1 cellular context compared by ENCODE assay signal in genomic region chr1:234610582-234611152, GRCh38.
A peak's percentile ranks its signal among the peaks of the same experiment; 100 is the strongest.
TF ChIP-seq lines count a peak whose summit lies in the region.

No MANE protein-coding gene starts in this region.

TF ChIP-seq in HEK293, 187 proteins besides CTCF, POLR2A, EP300 and RAD21 (continued from another document and continues in another):
- no peak for TF ChIP-seq HIC1 (tag by site-specific recombination; IDR thresholded peaks at IDR 0.05)
- TF ChIP-seq ZNF76 (tag by site-specific recombination; IDR thresholded peaks at IDR 0.05; ENCODE audit: borderline replicate concordance, low read depth): no peak
- TF ChIP-seq ZNF132 (tag by site-specific recombination; IDR thresholded peaks at IDR 0.05; ENCODE audit: borderline replicate concordance): no peak
- no peak for TF ChIP-seq ZNF302 (tag by site-specific recombination; IDR thresholded peaks at IDR 0.05; ENCODE audit: low read depth)
- no peak for TF ChIP-seq ZNF777 (tag by site-specific recombination; IDR thresholded peaks at IDR 0.05; ENCODE audit: borderline replicate concordance)
- peak; percentile 97 for TF ChIP-seq ZNF341 (tag by site-specific recombination; IDR thresholded peaks at IDR 0.05; ENCODE audit: low read depth)
- TF ChIP-seq ZNF26 (tag by site-specific recombination; IDR thresholded peaks at IDR 0.05): no peak
- TF ChIP-seq ZNF202 (tag by site-specific recombination; IDR thresholded peaks at IDR 0.05; ENCODE audit: borderline replicate concordance): no peak
- TF ChIP-seq SP2 (tag by site-specific recombination; IDR thresholded peaks at IDR 0.05): peak; percentile 72
- no peak for TF ChIP-seq EGR2 (tag by site-specific recombination; IDR thresholded peaks at IDR 0.05; ENCODE audit: low read depth)
- TF ChIP-seq ZNF175 (tag by site-specific recombination; IDR thresholded peaks at IDR 0.05): no peak
- TF ChIP-seq ZNF585B (tag by site-specific recombination; IDR thresholded peaks at IDR 0.05): no peak
- no peak for TF ChIP-seq ZNF560 (tag by site-specific recombination; IDR thresholded peaks at IDR 0.05; ENCODE audit: borderline replicate concordance)
- TF ChIP-seq ZBTB26 (tag by site-specific recombination; optimal IDR thresholded peaks at IDR 0.05): peak; percentile 91
- no peak for TF ChIP-seq SALL2 (tag by site-specific recombination; IDR thresholded peaks at IDR 0.05; ENCODE audit: borderline replicate concordance)
- TF ChIP-seq PRDM2 (tag by site-specific recombination; IDR thresholded peaks at IDR 0.05; ENCODE audit: borderline replicate concordance): no peak
- TF ChIP-seq ZNF211 (tag by site-specific recombination; IDR thresholded peaks at IDR 0.05; ENCODE audit: low read depth): no peak
- TF ChIP-seq ZNF114 (tag by site-specific recombination; IDR thresholded peaks at IDR 0.05): no peak
- no peak for TF ChIP-seq ZNF830 (tag by site-specific recombination; IDR thresholded peaks at IDR 0.05; ENCODE audit: low read depth)
- TF ChIP-seq WT1 (tag by site-specific recombination; IDR thresholded peaks at IDR 0.05): no peak; the same call in none of the 2 replicates
- TF ChIP-seq ZEB2 (tag by site-specific recombination; IDR thresholded peaks at IDR 0.05): peak; percentile 91
- no peak for TF ChIP-seq KLF1 (tag by site-specific recombination; IDR thresholded peaks at IDR 0.05)
- TF ChIP-seq ZNF18 (tag by site-specific recombination; IDR thresholded peaks at IDR 0.05): 0 out of 2 replicates have a peak, but pooled peaks have one; percentile 8
- TF ChIP-seq ZNF692 (tag by site-specific recombination; IDR thresholded peaks at IDR 0.05): no peak
- TF ChIP-seq ZNF292 (tag by site-specific recombination; IDR thresholded peaks at IDR 0.05; ENCODE audit: borderline replicate concordance, low read depth): no peak
- peak; percentile 69; the same call in 1 of the 2 replicates for TF ChIP-seq KLF17 (tag by site-specific recombination; IDR thresholded peaks at IDR 0.05)
- peak; percentile 91; the same call in 1 of the 2 replicates for TF ChIP-seq ZFP37 (tag by site-specific recombination; IDR thresholded peaks at IDR 0.05)
- no peak for TF ChIP-seq ZNF792 (tag by site-specific recombination; IDR thresholded peaks at IDR 0.05)
- no peak for TF ChIP-seq ZNF223 (tag by site-specific recombination; IDR thresholded peaks at IDR 0.05)
- TF ChIP-seq ZNF169 (tag by site-specific recombination; IDR thresholded peaks at IDR 0.05): no peak; the same call in 1 of the 2 replicates
- TF ChIP-seq ZNF155 (tag by site-specific recombination; IDR thresholded peaks at IDR 0.05): no peak
- no peak for TF ChIP-seq ZSCAN18 (tag by site-specific recombination; IDR thresholded peaks at IDR 0.05)
- TF ChIP-seq ZBTB49 (tag by site-specific recombination; IDR thresholded peaks at IDR 0.05; ENCODE audit: low read depth): no peak
- TF ChIP-seq OVOL3 (tag by site-specific recombination; IDR thresholded peaks at IDR 0.05): peak; percentile 47; the same call in 1 of the 2 replicates
- TF ChIP-seq IKZF3 (tag by site-specific recombination; IDR thresholded peaks at IDR 0.05): peak; percentile 99
- no peak for TF ChIP-seq ZNF548 (tag by site-specific recombination; IDR thresholded peaks at IDR 0.05)
- TF ChIP-seq HOXD13 (CRISPR knock-in tag; IDR thresholded peaks at IDR 0.05; ENCODE audit: borderline replicate concordance): no peak
